Comparison of ENCODE assay signal across 9 cellular contexts in the genomic region with DNA sequence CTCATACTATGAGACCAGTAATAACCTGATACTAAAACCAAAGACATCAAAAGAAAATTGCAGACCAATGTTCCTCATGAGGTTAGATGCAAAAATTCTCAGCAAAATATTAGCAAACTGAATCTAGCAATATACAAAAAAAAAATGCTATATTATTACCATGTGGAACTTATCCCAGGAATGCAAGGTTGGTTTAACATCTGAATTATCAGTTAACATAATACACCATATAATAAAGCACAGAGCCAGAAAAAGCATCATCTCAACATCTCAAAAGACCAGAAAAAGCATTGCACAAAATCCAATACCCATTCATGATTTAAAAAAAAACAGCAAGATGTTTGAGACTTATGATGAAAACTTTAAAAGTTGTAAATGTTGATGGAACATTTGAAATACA.
"Had no signal": no experiment of that assay in that cellular context is flagged by ENCODE, and none has a peak within 500 bp of the region (broad histone marks: within the 10 kb centered on the region; RNA-seq: fewer than 3 reads in every experiment).

No MANE protein-coding gene starts in this region.

- ATAC-seq: GM23338, HepG2 had no signal

- H2AFZ ChIP-seq: GM23338 had no signal

- DNase-seq: H9, HCEC 1CT, HFFc6, KG1 had no signal

- H3K27ac ChIP-seq: HL-60 had no signal

- H3K4me2 ChIP-seq: GM23338 had no signal

- H3K4me3 ChIP-seq: GM23338 had no signal

- FAIRE-seq: H1, H54, HepG2 had no signal
